In genomic region chr17:36741019-36741902, GRCh38 we compare ENCODE assay signal across 2 cellular contexts.
TF ChIP-seq lines count a peak whose summit lies in the region.

No MANE protein-coding gene starts in this region.

TF ChIP-seq in WTC11, 78 proteins besides CTCF, POLR2A, EP300 and RAD21:
- TF ChIP-seq GRHL2 (CRISPR knock-in tag; IDR thresholded peaks at IDR 0.05; ENCODE audit: insufficient replicate concordance, severe bottlenecking): no peak
- TF ChIP-seq ZNF317 (CRISPR knock-in tag; IDR thresholded peaks at IDR 0.05; ENCODE audit: borderline replicate concordance, low read depth): no peak
- TF ChIP-seq ZBTB43 (CRISPR knock-in tag; IDR thresholded peaks at IDR 0.05): peak; percentile 66; the same call in 1 of the 2 replicates

TF ChIP-seq in H1, 55 proteins besides CTCF, POLR2A, EP300 and RAD21:
- no peak for TF ChIP-seq CHD7 (IDR thresholded peaks at IDR 0.05; ENCODE audit: insufficient replicate concordance, low read length)
- TF ChIP-seq SIN3A (conservative IDR thresholded peaks at IDR 0.05 in 1 of 2, IDR thresholded peaks at IDR 0.05 in 1 of 2; ENCODE audit: low read depth in 1 of 2, low read length in 2 of 2): no peak
- no peak for TF ChIP-seq MAX (IDR thresholded peaks at IDR 0.05)
- TF ChIP-seq SP2 (IDR thresholded peaks at IDR 0.05; ENCODE audit: low read length): no peak
- no peak for TF ChIP-seq RNF2 (IDR thresholded peaks at IDR 0.05; ENCODE audit: borderline replicate concordance, low read depth, low read length, missing control alignments, poor library complexity, severe bottlenecking)
- TF ChIP-seq YY1 (IDR thresholded peaks at IDR 0.05; ENCODE audit: low read depth, low read length): no peak
- no peak for TF ChIP-seq TAF7 (optimal IDR thresholded peaks at IDR 0.05; ENCODE audit: borderline replicate concordance, low read depth, low read length)
- TF ChIP-seq CBX8 (IDR thresholded peaks at IDR 0.05; ENCODE audit: borderline replicate concordance, low read depth, low read length): no peak
- no peak for TF ChIP-seq SUZ12 (IDR thresholded peaks at IDR 0.05; ENCODE audit: low read length)
- TF ChIP-seq FOSL1 (IDR thresholded peaks at IDR 0.05; ENCODE audit: insufficient read depth, low read depth, low read length): no peak
- TF ChIP-seq NRF1 (IDR thresholded peaks at IDR 0.05; ENCODE audit: low read depth, low read length): no peak
